19 cellular contexts compared by ENCODE assay signal in the genomic region with DNA sequence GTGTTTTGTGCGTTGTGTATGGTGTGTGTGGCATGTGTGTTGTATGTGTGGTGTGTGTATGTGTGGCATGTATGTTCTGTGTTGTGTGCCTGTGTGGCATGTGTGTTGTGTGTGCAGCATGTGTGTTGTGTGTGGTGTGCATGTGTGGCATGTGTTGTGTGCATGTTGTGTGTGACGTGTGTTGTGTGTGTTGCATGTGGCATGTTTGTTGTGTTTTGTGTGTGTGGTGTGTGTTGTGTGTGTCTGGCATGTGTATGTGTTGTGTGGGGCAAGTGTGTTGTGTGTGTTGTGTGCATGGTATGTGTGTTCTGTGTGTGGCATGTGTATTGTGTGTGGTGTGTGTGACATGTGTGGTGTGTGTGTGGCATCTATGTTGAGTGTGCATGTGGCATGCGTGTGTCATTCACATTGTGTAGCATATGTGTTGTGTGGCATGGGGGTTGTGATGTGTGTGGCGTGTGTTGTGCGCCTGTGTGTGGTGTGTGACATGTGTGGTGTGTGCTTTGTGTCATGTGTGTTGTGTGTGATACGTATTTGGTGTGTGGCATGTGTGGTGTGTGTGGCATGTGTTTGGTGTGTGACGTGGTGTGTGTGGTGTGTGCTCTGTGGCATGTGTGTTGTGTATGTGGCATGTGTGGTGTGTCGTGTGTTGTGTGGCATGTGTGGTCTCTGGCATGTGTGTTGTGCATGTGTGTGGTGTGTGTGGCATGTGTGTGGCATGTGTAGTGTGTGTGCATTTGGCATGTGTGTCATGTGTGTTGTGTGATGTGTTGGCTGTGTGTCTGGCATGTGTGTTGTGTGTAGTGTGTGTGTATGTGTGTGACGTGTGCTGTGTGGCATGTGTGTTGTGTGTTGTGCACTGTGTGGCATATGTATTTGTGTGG. TPM values are rescaled to one million over a fixed set of nuclear protein-coding genes. Genes with fewer than 3 reads are reported as not detected.
A peak's percentile ranks its signal among the peaks of the same experiment; 100 is the strongest.
DNase-seq lines count a peak whose midpoint lies in the region; ATAC-seq and TF ChIP-seq lines count a peak whose summit lies in the region.
"Had no signal": no experiment of that assay in that cellular context is flagged by ENCODE, and none has a peak within 500 bp of the region (broad histone marks: within the 10 kb centered on the region; RNA-seq: fewer than 3 reads in every experiment).

No MANE protein-coding gene starts in this region.

- no TSS peak for BruUV-seq in HCT116 (replicated peaks; lab: Mats Ljungman, UMichigan)
- BruUV-seq in MCF 10A (replicated peaks; lab: Mats Ljungman, UMichigan): TSS peak; percentile 51

- H3K27me3 ChIP-seq in HCT116 (ENCODE audit: insufficient read depth, low read length) (no peaks in the 10 kb centered on the region), mesendoderm (ENCODE audit: insufficient read depth, low read length, poor library complexity) (no peaks in the 10 kb centered on the region)

- H3K4me3 ChIP-seq in HCT116 (replicated peaks in 1 of 2; ENCODE audit: low read depth in 1 of 2, low read length in 2 of 2) (no peak overlapping the region), mesendoderm (ENCODE audit: low read length) (no peak overlapping the region)
- H3K4me3 ChIP-seq: SK-N-MC had no signal

- H3K27ac ChIP-seq in HCT116 (ENCODE audit: low read depth, low read length): peak overlapping the region; percentile 20; the same call in 1 of the 2 replicates
- no peak overlapping the region for H3K27ac ChIP-seq in mesendoderm (ENCODE audit: low read depth, low read length)
- H3K27ac ChIP-seq: KMS-11, SK-N-MC had no signal

- no peak overlapping the region for H2BK120ac ChIP-seq in mesendoderm (ENCODE audit: low read depth, low read length)

- no peak overlapping the region for H2AK5ac ChIP-seq in mesendoderm (ENCODE audit: low read length)

- H3K9ac ChIP-seq in HCT116 (ENCODE audit: low read length) (no peak overlapping the region), mesendoderm (ENCODE audit: low read length) (no peak overlapping the region)
- H3K9ac ChIP-seq: KMS-11 had no signal

- TF ChIP-seq CTCF in HCT116 (IDR thresholded peaks at IDR 0.05 in 2 of 3, conservative IDR thresholded peaks at IDR 0.05 in 1 of 3; ENCODE audit: borderline replicate concordance in 1 of 3, insufficient read depth in 1 of 3, low read depth in 2 of 3, low read length in 2 of 3) (no peak), MCF 10A (IDR thresholded peaks at IDR 0.05; ENCODE audit: unreplicated experiment) (no peak), GM10266 (IDR thresholded peaks at IDR 0.05; ENCODE audit: control insufficient read depth, insufficient read depth, low read depth, missing control alignments) (no peak)

- H3K23ac ChIP-seq in mesendoderm (ENCODE audit: low read length): no peak overlapping the region

- no peak overlapping the region for H4K5ac ChIP-seq in mesendoderm (ENCODE audit: low read length)

- H4K20me1 ChIP-seq in HCT116 (ENCODE audit: insufficient read depth): no peaks in the 10 kb centered on the region

- H3K4me1 ChIP-seq in HCT116 (ENCODE audit: control insufficient read depth in 1 of 2, insufficient read depth in 2 of 2, low read length in 2 of 2) (peaks cover 18 to 21% of the 10 kb centered on the region in 2 experiments), mesendoderm (ENCODE audit: control insufficient read depth, low read depth, low read length) (peaks cover 1% of the 10 kb centered on the region)
- H3K4me1 ChIP-seq: BE2C had no signal

- no peaks in the 10 kb centered on the region for H3K9me3 Mint-ChIP-seq in MCF 10A (ENCODE audit: unreplicated experiment)
- H3K9me3 Mint-ChIP-seq: CD8-positive, alpha-beta T cell had no signal

- H3K79me1 ChIP-seq in mesendoderm (ENCODE audit: low read length): no peaks in the 10 kb centered on the region

- POLR2A ChIA-PET in HCT116 (lab: Charles Lee) (no interaction called here), MCF 10A (lab: Yijun Ruan, JAX) (interaction anchor here (0.7 kb wide), 1 partner anchor 10 kb away, joined by 3 read pairs; no protein-coding TSS in a partner anchor)

- H3K4me2 ChIP-seq in HCT116 (ENCODE audit: low read length) (no peak overlapping the region), mesendoderm (ENCODE audit: low read length) (no peak overlapping the region)
- H3K4me2 ChIP-seq: KMS-11 had no signal

- H3K9me2 ChIP-seq in HCT116 (ENCODE audit: insufficient read depth): no peaks in the 10 kb centered on the region

- DNase-seq in HCT116 (ENCODE audit: low read depth, low spot score): no peak
- no peak for DNase-seq in MCF 10A (ENCODE audit: unreplicated experiment)
- DNase-seq in mesendoderm: peak; percentile 3
- no peak for DNase-seq in GM10266 (ENCODE audit: extremely low spot score)
- no peak for DNase-seq in ureter (ENCODE audit: low spot score)
- no peak for DNase-seq in AG08395 (ENCODE audit: low spot score)
- DNase-seq: BE2C; CD8-positive, alpha-beta T cell; DMS79; NCI-H1048; NCI-H2081 treated with DMSO at 0.1 percent for 48 hours; NCI-H524; Right ventricle myocardium superior had no signal

- H3K79me2 ChIP-seq in HCT116 (ENCODE audit: insufficient read depth, low read length) (no peaks in the 10 kb centered on the region), mesendoderm (ENCODE audit: control insufficient read depth, insufficient read depth, low read length) (no peaks in the 10 kb centered on the region)

- no peak overlapping the region for H3K27ac Mint-ChIP-seq in MCF 10A (ENCODE audit: low read depth, unreplicated experiment)
- H3K27ac Mint-ChIP-seq: CD8-positive, alpha-beta T cell had no signal

- peaks cover 0 to 6% of the 10 kb centered on the region in 2 experiments; a peak in 1 of 4 replicates for H3K9me3 ChIP-seq in HCT116 (ENCODE audit: control insufficient read depth in 1 of 2, insufficient read depth in 1 of 2, low read depth in 1 of 2, low read length in 2 of 2)
- H3K9me3 ChIP-seq: BE2C had no signal

- H3K4me3 Mint-ChIP-seq in MCF 10A (ENCODE audit: unreplicated experiment): no peak overlapping the region
- H3K4me3 Mint-ChIP-seq: CD8-positive, alpha-beta T cell had no signal

- peaks cover 5% of the 10 kb centered on the region for H3K36me3 Mint-ChIP-seq in MCF 10A (ENCODE audit: insufficient read depth, unreplicated experiment)
- H3K36me3 Mint-ChIP-seq: CD8-positive, alpha-beta T cell had no signal

- no peak overlapping the region for H4K8ac ChIP-seq in mesendoderm (ENCODE audit: low read depth, low read length)

- no peak overlapping the region for H3K56ac ChIP-seq in mesendoderm (ENCODE audit: low read length)

- H3K36me3 ChIP-seq in HCT116 (ENCODE audit: control insufficient read depth in 1 of 2, insufficient read depth in 2 of 2, low read length in 2 of 2) (no peaks in the 10 kb centered on the region), mesendoderm (ENCODE audit: control insufficient read depth, insufficient read depth, low read length) (no peaks in the 10 kb centered on the region)
- H3K36me3 ChIP-seq: BE2C had no signal

- intact Hi-C loops in HCT116 (cut with micrococcal nuclease): no loop called here
- intact Hi-C loops in MCF 10A (cut with micrococcal nuclease): no loop called here

- RAD21 ChIA-PET in HCT116 (lab: Charles Lee; ENCODE audit: low non-redundant PET in 1 of 2, low total read pairs in 2 of 2, uncharacterized antibody in 2 of 2, unreplicated experiment in 2 of 2): no interaction called here

- H3K4ac ChIP-seq in mesendoderm (ENCODE audit: low read depth, low read length): no peak overlapping the region

- WGBS in mesendoderm (ENCODE audit: extremely low coverage, insufficient coverage, low lambda C conversion rate): no CpG with 5 or more reads among the region's 9 CpGs

- H2AFZ ChIP-seq in HCT116 (ENCODE audit: low read depth, low read length, poor library complexity, severe bottlenecking): no peak overlapping the region

- no peak overlapping the region for H2BK15ac ChIP-seq in mesendoderm (replicated peaks; ENCODE audit: low read depth)

- H3K18ac ChIP-seq in mesendoderm (ENCODE audit: low read length): no peak overlapping the region

- TF ChIP-seq RAD21 in HCT116 (IDR thresholded peaks at IDR 0.05; ENCODE audit: low read depth): no peak

- CTCF ChIA-PET in HCT116 (lab: Charles Lee) (no interaction called here), MCF 10A (lab: Yijun Ruan, JAX) (no interaction called here)

- ATAC-seq in HCT116 (no peak), HG02588 (IDR thresholded peaks at IDR 0.05; ENCODE audit: unreplicated experiment) (no peak)
- ATAC-seq: CD8-positive, alpha-beta T cell; Panc1 had no signal

- no peak for TF ChIP-seq POLR2A in HCT116 (IDR thresholded peaks at IDR 0.05; ENCODE audit: borderline replicate concordance, extremely low read depth, insufficient read depth, insufficient read length)

- H2BK5ac ChIP-seq in mesendoderm (ENCODE audit: low read length): no peak overlapping the region

- no peaks in the 10 kb centered on the region for H3K4me1 Mint-ChIP-seq in MCF 10A (ENCODE audit: insufficient read depth, unreplicated experiment)

- no peaks in the 10 kb centered on the region for H3K27me3 Mint-ChIP-seq in MCF 10A (ENCODE audit: insufficient read depth, unreplicated experiment)

TF ChIP-seq in HCT116, 20 proteins besides CTCF, POLR2A, EP300 and RAD21 (continues in another document):
- TF ChIP-seq SIN3A (IDR thresholded peaks at IDR 0.05; ENCODE audit: low read depth): no peak
- TF ChIP-seq ZNF274 (IDR thresholded peaks at IDR 0.05; ENCODE audit: low read depth, low read length): no peak
- TF ChIP-seq SRF (IDR thresholded peaks at IDR 0.05; ENCODE audit: low read depth): no peak
- TF ChIP-seq, protein P1, sequence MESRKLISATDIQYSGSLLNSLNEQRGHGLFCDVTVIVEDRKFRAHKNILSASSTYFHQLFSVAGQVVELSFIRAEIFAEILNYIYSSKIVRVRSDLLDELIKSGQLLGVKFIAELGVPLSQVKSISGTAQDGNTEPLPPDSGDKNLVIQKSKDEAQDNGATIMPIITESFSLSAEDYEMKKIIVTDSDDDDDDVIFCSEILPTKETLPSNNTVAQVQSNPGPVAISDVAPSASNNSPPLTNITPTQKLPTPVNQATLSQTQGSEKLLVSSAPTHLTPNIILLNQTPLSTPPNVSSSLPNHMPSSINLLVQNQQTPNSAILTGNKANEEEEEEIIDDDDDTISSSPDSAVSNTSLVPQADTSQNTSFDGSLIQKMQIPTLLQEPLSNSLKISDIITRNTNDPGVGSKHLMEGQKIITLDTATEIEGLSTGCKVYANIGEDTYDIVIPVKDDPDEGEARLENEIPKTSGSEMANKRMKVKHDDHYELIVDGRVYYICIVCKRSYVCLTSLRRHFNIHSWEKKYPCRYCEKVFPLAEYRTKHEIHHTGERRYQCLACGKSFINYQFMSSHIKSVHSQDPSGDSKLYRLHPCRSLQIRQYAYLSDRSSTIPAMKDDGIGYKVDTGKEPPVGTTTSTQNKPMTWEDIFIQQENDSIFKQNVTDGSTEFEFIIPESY (IDR thresholded peaks at IDR 0.05; ENCODE audit: extremely low read depth, insufficient replicate concordance, low read length): no peak
- no peak for TF ChIP-seq CEBPB (IDR thresholded peaks at IDR 0.05; ENCODE audit: low read depth)
- TF ChIP-seq EZH2phosphoT487 (IDR thresholded peaks at IDR 0.05; ENCODE audit: borderline replicate concordance): no peak
- TF ChIP-seq CBX3 (IDR thresholded peaks at IDR 0.05; ENCODE audit: low read depth): no peak
- no peak for TF ChIP-seq YY1 (IDR thresholded peaks at IDR 0.05; ENCODE audit: extremely low read depth, insufficient replicate concordance, low read depth, low read length)

RNA-seq across cellular contexts. Expression of a gene that starts 46.6 kb away (rescaled TPM):
- 16.5 TPM for total RNA-seq in HCT116 (2021; ENCODE audit: unreplicated experiment)
- polyA plus RNA-seq in HCT116 (2012): 8.3 and 9.8 TPM in 2 replicates
- 41.2 and 44.7 TPM in 2 replicates for total RNA-seq in MCF 10A (2022)
- 0.51 TPM for polyA plus RNA-seq in mesendoderm (2013, experiment 1 of 2)
- polyA plus RNA-seq in mesendoderm (2013, experiment 2 of 2): 0.48 TPM
- not detected for total RNA-seq in ureter
- total RNA-seq: CD8-positive, alpha-beta T cell; M059J had no signal
- polyA plus RNA-seq: AG04450 had no signal

Comparison
In these comparisons a context has a peak if more than half of its experiments do, and no peak if none do; other contexts are left out.
1. RNA of a gene that starts 46.6 kb away (total RNA-seq): 41.2 to 44.7 TPM in MCF 10A and 16.5 TPM in HCT116 (single experiment); not detected in ureter (single experiment); every median in the first group is over 10 times any median in the second.